11 cellular contexts compared by ENCODE assay signal in the genomic region with DNA sequence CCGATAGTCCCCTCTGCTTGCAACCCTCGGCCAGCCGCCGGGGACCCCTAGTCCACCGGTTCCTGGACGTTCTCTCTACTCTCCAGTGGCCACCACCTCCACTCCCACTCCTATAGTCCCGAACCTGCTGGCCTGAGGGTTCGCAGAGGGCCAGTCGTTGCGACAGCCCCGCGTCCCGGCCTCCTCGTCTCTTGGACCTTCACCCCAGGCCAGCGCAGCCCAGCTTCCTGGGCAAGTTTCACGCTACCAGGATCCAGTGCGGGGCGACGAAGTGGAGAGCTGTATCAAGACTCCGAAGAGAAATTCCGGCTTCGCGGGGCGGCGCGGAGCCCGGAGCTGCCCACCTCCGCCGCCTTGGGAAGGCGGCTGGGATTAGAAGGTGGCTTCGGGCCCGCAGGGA. TPM values are rescaled to one million over a fixed set of nuclear protein-coding genes. Genes with fewer than 3 reads are reported as not detected.
"Had no signal": no experiment of that assay in that cellular context is flagged by ENCODE, and none has a peak within 500 bp of the region (broad histone marks: within the 10 kb centered on the region; RNA-seq: fewer than 3 reads in every experiment).

No MANE protein-coding gene starts in this region.

RNA-seq across cellular contexts. Expression of a gene that starts 5.1 kb away (rescaled TPM):
- total RNA-seq: activated B cell treated with CpG ODN at 0.5 μM for 24 hours; activated T-cell treated with anti-CD3 and anti-CD28 coated beads, Interleukin-2, amount 50 U/mL, for 4 hours; activated T-helper 17 cell treated with anti-CD3 and anti-CD28 coated beads, Interleukin-2, amount 50 U/mL, for 72 hours; bronchial epithelial cell; cardiac septum; endodermal cell; epithelial cell of proximal tubule; esophagus mucosa; gastrocnemius medialis; T-helper 1 cell treated with Interleukin-12 subunit alpha and Interleukin-12 subunit beta and Interleukin-4 antibody, amounts not matched to agents 30 ng/mL and 1 ng/mL, for 36 hours had no signal
- polyA plus RNA-seq: adipose tissue had no signal
